2 cellular contexts compared by ENCODE assay signal in the genomic region with DNA sequence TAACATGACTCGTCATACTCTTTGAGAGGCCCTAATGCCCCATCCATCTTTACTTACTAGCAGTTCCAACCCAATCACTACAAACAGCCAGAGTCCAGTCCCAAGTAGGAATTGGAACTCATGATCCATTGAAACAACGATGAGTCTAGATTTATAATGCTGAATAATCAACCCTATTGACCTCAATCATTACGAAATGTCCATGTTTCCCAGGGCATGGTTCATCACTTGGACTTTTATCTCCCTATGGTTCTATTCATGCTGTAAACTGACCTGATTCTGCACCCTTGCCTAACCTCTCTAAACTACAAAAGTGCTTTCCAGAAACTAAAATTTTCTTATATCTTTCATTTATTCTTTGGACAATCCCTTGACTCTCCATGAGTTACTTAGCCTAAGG.
TF ChIP-seq lines count a peak whose summit lies in the region.

No MANE protein-coding gene starts in this region.

TF ChIP-seq in liver, 16 proteins besides CTCF, POLR2A, EP300 and RAD21 (continued from another document):
- TF ChIP-seq HNF4G (IDR thresholded peaks at IDR 0.05) (peak; percentile 92), FOXA2 (IDR thresholded peaks at IDR 0.05) (peak; percentile 75), RXRA (IDR thresholded peaks at IDR 0.05) (peak; percentile 97 to 98)
- TF ChIP-seq, protein P1, sequence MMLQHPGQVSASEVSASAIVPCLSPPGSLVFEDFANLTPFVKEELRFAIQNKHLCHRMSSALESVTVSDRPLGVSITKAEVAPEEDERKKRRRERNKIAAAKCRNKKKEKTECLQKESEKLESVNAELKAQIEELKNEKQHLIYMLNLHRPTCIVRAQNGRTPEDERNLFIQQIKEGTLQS (IDR thresholded peaks at IDR 0.05) = peak; percentile 73
- TF ChIP-seq, protein P2, sequence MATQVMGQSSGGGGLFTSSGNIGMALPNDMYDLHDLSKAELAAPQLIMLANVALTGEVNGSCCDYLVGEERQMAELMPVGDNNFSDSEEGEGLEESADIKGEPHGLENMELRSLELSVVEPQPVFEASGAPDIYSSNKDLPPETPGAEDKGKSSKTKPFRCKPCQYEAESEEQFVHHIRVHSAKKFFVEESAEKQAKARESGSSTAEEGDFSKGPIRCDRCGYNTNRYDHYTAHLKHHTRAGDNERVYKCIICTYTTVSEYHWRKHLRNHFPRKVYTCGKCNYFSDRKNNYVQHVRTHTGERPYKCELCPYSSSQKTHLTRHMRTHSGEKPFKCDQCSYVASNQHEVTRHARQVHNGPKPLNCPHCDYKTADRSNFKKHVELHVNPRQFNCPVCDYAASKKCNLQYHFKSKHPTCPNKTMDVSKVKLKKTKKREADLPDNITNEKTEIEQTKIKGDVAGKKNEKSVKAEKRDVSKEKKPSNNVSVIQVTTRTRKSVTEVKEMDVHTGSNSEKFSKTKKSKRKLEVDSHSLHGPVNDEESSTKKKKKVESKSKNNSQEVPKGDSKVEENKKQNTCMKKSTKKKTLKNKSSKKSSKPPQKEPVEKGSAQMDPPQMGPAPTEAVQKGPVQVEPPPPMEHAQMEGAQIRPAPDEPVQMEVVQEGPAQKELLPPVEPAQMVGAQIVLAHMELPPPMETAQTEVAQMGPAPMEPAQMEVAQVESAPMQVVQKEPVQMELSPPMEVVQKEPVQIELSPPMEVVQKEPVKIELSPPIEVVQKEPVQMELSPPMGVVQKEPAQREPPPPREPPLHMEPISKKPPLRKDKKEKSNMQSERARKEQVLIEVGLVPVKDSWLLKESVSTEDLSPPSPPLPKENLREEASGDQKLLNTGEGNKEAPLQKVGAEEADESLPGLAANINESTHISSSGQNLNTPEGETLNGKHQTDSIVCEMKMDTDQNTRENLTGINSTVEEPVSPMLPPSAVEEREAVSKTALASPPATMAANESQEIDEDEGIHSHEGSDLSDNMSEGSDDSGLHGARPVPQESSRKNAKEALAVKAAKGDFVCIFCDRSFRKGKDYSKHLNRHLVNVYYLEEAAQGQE (IDR thresholded peaks at IDR 0.05) = peak; percentile 62

TF ChIP-seq in HepG2, 621 proteins besides CTCF, POLR2A, EP300 and RAD21 (continued from another document):
- TF ChIP-seq, protein P3, sequence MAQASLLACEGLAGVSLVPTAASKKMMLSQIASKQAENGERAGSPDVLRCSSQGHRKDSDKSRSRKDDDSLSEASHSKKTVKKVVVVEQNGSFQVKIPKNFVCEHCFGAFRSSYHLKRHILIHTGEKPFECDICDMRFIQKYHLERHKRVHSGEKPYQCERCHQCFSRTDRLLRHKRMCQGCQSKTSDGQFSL (CRISPR knock-in tag; IDR thresholded peaks at IDR 0.05) = no peak
- TF ChIP-seq ZNF773 (CRISPR knock-in tag; IDR thresholded peaks at IDR 0.05; ENCODE audit: borderline replicate concordance) = no peak
- TF ChIP-seq, protein P4, sequence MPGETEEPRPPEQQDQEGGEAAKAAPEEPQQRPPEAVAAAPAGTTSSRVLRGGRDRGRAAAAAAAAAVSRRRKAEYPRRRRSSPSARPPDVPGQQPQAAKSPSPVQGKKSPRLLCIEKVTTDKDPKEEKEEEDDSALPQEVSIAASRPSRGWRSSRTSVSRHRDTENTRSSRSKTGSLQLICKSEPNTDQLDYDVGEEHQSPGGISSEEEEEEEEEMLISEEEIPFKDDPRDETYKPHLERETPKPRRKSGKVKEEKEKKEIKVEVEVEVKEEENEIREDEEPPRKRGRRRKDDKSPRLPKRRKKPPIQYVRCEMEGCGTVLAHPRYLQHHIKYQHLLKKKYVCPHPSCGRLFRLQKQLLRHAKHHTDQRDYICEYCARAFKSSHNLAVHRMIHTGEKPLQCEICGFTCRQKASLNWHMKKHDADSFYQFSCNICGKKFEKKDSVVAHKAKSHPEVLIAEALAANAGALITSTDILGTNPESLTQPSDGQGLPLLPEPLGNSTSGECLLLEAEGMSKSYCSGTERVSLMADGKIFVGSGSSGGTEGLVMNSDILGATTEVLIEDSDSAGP (CRISPR knock-in tag; IDR thresholded peaks at IDR 0.05; ENCODE audit: borderline replicate concordance) = no peak
